Comparison of ENCODE assay signal across 24 cellular contexts in genomic region chr3:54065140-54065539, GRCh38. TPM values are rescaled to one million over a fixed set of nuclear protein-coding genes. Genes with fewer than 3 reads are reported as not detected.
A peak's percentile ranks its signal among the peaks of the same experiment; 100 is the strongest.
DNase-seq lines count a peak whose midpoint lies in the region; ATAC-seq, FAIRE-seq and TF ChIP-seq lines count a peak whose summit lies in the region.
"Had no signal": no experiment of that assay in that cellular context is flagged by ENCODE, and none has a peak within 500 bp of the region (broad histone marks: within the 10 kb centered on the region; RNA-seq: fewer than 3 reads in every experiment).

No MANE protein-coding gene starts in this region.

- H3K4me1 Mint-ChIP-seq in activated T-cell treated with anti-CD3 and anti-CD28 coated beads, Interleukin-2, amount 50 U/mL, for 24 hours (ENCODE audit: low read depth) = no peaks in the 10 kb centered on the region
- H3K4me1 Mint-ChIP-seq: CD4-positive, alpha-beta memory T cell; GM23338 had no signal

- peak in 3 of 4 donors; percentile 42 to 45 (median 45) for ATAC-seq in right lobe of liver
- ATAC-seq in HepG2 = no peak
- ATAC-seq in upper lobe of right lung = peak; percentile 35
- ATAC-seq: GM23338 had no signal

- no peak overlapping the region for H3K9ac ChIP-seq in HepG2 (ENCODE audit: insufficient read depth, low read depth, low read length)
- peak overlapping the region in 1 of 2 donors; percentile 10 for H3K9ac ChIP-seq in kidney (ENCODE audit: low read length in 2 of 2)
- H3K9ac ChIP-seq: BLaER1 had no signal

- DNase-seq in right lobe of liver (no peak), HepG2 (ENCODE audit: low spot score) (no peak), kidney (no peak), left kidney (ENCODE audit: low read depth, low spot score) (peak; percentile 64), upper lobe of right lung (no peak), germinal center (ENCODE audit: low spot score) (no peak), posterior vena cava (ENCODE audit: low spot score) (no peak)
- DNase-seq in activated T-cell treated with anti-CD3 and anti-CD28 coated beads, Interleukin-2, amount 50 U/mL, for 24 hours = no peak
- DNase-seq: 8988T; CD4-positive, alpha-beta memory T cell; DMS 273 treated with DMSO at 0.1 percent for 48 hours; DMS53; DND-41; EL; HCEC 1CT; HFFc6 had no signal

- H3K4me1 ChIP-seq in right lobe of liver (peaks cover 0 to 10% (median 1%) of the 10 kb centered on the region in 4 donors), HepG2 (ENCODE audit: insufficient read depth, low read length) (no peaks in the 10 kb centered on the region), kidney (ENCODE audit: control insufficient read depth in 1 of 2, insufficient read depth in 1 of 2, low read depth in 1 of 2, low read length in 2 of 2) (peaks cover 18 to 38% of the 10 kb centered on the region in 2 donors), upper lobe of right lung (no peaks in the 10 kb centered on the region)
- H3K4me1 ChIP-seq: BLaER1 had no signal

- BruUV-seq in HepG2 (replicated peaks; lab: Mats Ljungman, UMichigan) = no TSS peak

- H3K4me3 ChIP-seq in right lobe of liver (no peak overlapping the region), HepG2 (replicated peaks in 1 of 3; ENCODE audit: insufficient read depth in 1 of 3, low read depth in 2 of 3, low read length in 3 of 3) (no peak overlapping the region), kidney (ENCODE audit: low read length in 2 of 2) (no peak overlapping the region), upper lobe of right lung (no peak overlapping the region)
- H3K4me3 ChIP-seq: BLaER1, GM23338 had no signal

- H3K9me3 ChIP-seq in right lobe of liver (no peaks in the 10 kb centered on the region), HepG2 (ENCODE audit: low read length) (no peaks in the 10 kb centered on the region), kidney (ENCODE audit: control insufficient read depth in 1 of 2, low read length in 2 of 2) (peaks cover 0 to 6% of the 10 kb centered on the region in 2 donors), upper lobe of right lung (no peaks in the 10 kb centered on the region)

- H3K36me3 ChIP-seq in right lobe of liver (no peaks in the 10 kb centered on the region), HepG2 (replicated peaks in 1 of 2; ENCODE audit: control insufficient read depth in 1 of 2, insufficient read depth in 2 of 2, low read length in 2 of 2) (no peaks in the 10 kb centered on the region), kidney (ENCODE audit: control insufficient read depth in 1 of 2, insufficient read depth in 2 of 2, low read length in 2 of 2) (no peaks in the 10 kb centered on the region), upper lobe of right lung (no peaks in the 10 kb centered on the region)
- H3K36me3 ChIP-seq: BLaER1 had no signal

- H3K27ac ChIP-seq in right lobe of liver (no peak overlapping the region), HepG2 (ENCODE audit: extremely low read length, insufficient read depth, low read length) (no peak overlapping the region), kidney (ENCODE audit: low read depth in 2 of 2, low read length in 2 of 2) (peak overlapping the region; percentile 26 to 75), upper lobe of right lung (no peak overlapping the region)
- H3K27ac ChIP-seq: BLaER1 had no signal

- TF ChIP-seq POLR2A in right lobe of liver (IDR thresholded peaks at IDR 0.05) (no peak), HepG2 (IDR thresholded peaks at IDR 0.05; ENCODE audit: insufficient read depth in 1 of 2, low read depth in 2 of 2, low read length in 2 of 2) (no peak)

- H3K27me3 Mint-ChIP-seq in activated T-cell treated with anti-CD3 and anti-CD28 coated beads, Interleukin-2, amount 50 U/mL, for 24 hours = peaks cover 8% of the 10 kb centered on the region

- no peak overlapping the region for H2AFZ ChIP-seq in HepG2 (ENCODE audit: low read length)
- H2AFZ ChIP-seq: GM23338 had no signal

- H3K4me2 ChIP-seq in HepG2 (ENCODE audit: low read depth, low read length) = no peak overlapping the region
- H3K4me2 ChIP-seq: BLaER1, GM23338 had no signal

- WGBS in right lobe of liver (ENCODE audit: insufficient coverage, low coverage, low lambda C conversion rate, missing lambda C conversion rate) = 28% methylated on average over 4 of the region's 4 CpGs
- WGBS in HepG2 (ENCODE audit: low lambda C conversion rate) = 3% methylated on average over 4 of the region's 4 CpGs

- FAIRE-seq in HepG2 (lab: Jason Lieb, UNC) (no peak), kidney (lab: Jason Lieb, UNC) (peak; percentile 64)
- FAIRE-seq: G401.6, GM12892, GM18507, H54 had no signal

- no peak overlapping the region for H3K4me3 Mint-ChIP-seq in activated T-cell treated with anti-CD3 and anti-CD28 coated beads, Interleukin-2, amount 50 U/mL, for 24 hours
- H3K4me3 Mint-ChIP-seq: CD14-positive monocyte; CD4-positive, alpha-beta memory T cell; GM23338; HFFc6 had no signal

- intact Hi-C loops in right lobe of liver (cut with DNase I) = no loop called here
- intact Hi-C loops in HepG2 (cut with micrococcal nuclease; ENCODE audit: unreplicated experiment) = no loop called here
- intact Hi-C loops in kidney (cut with DNase I) = no loop called here
- intact Hi-C loops in upper lobe of right lung (cut with DNase I) = no loop called here
- intact Hi-C loops in posterior vena cava (cut with DNase I) = no loop called here

- in situ Hi-C loops in HepG2 (cut with HindIII; ENCODE audit: extremely low pct_ligation_motif_present, low pct_unique_long_range_greater_than_20kb) = no loop called here

- no peak overlapping the region for H3K27ac Mint-ChIP-seq in activated T-cell treated with anti-CD3 and anti-CD28 coated beads, Interleukin-2, amount 50 U/mL, for 24 hours
- H3K27ac Mint-ChIP-seq: CD14-positive monocyte; CD4-positive, alpha-beta memory T cell; GM23338; HFFc6 had no signal

- TF ChIP-seq CTCF in right lobe of liver (IDR thresholded peaks at IDR 0.05) = no peak
- no peak for TF ChIP-seq CTCF in HepG2 (CRISPR knock-in tag; IDR thresholded peaks at IDR 0.05)
- no peak for TF ChIP-seq CTCF in kidney (IDR thresholded peaks at IDR 0.05; ENCODE audit: borderline replicate concordance, extremely low read depth, insufficient read depth)
- TF ChIP-seq CTCF in upper lobe of right lung (IDR thresholded peaks at IDR 0.05) = no peak

- H4K20me1 ChIP-seq in HepG2 (ENCODE audit: insufficient read depth, low read length) = no peaks in the 10 kb centered on the region
- H4K20me1 ChIP-seq: BLaER1 had no signal

- CTCF ChIA-PET in HepG2 (lab: Yijun Ruan, JAX; ENCODE audit: low intra/inter-chr PET ratio, low total read pairs) = no interaction called here

- no peaks in the 10 kb centered on the region for H3K79me2 ChIP-seq in HepG2 (ENCODE audit: insufficient read depth, low read length)

- POLR2A ChIA-PET in HepG2 (lab: Yijun Ruan, JAX) = no interaction called here

- no peak for TF ChIP-seq RAD21 in HepG2 (CRISPR knock-in tag; IDR thresholded peaks at IDR 0.05)

- H3K36me3 Mint-ChIP-seq in activated T-cell treated with anti-CD3 and anti-CD28 coated beads, Interleukin-2, amount 50 U/mL, for 24 hours (ENCODE audit: low read depth) = no peaks in the 10 kb centered on the region
- H3K36me3 Mint-ChIP-seq: CD14-positive monocyte; CD4-positive, alpha-beta memory T cell had no signal

- H3K9me3 Mint-ChIP-seq in activated T-cell treated with anti-CD3 and anti-CD28 coated beads, Interleukin-2, amount 50 U/mL, for 24 hours = no peaks in the 10 kb centered on the region

- H3K27me3 ChIP-seq in right lobe of liver = no peaks in the 10 kb centered on the region
- peaks cover 0 to 7% of the 10 kb centered on the region in 2 experiments; a peak in 1 of 5 replicates for H3K27me3 ChIP-seq in HepG2 (ENCODE audit: control insufficient read depth in 1 of 2, insufficient read depth in 2 of 2, low read length in 2 of 2)
- H3K27me3 ChIP-seq in upper lobe of right lung = no peaks in the 10 kb centered on the region
- H3K27me3 ChIP-seq: BLaER1 had no signal

- TF ChIP-seq EP300 in HepG2 (IDR thresholded peaks at IDR 0.05; ENCODE audit: low read depth in 2 of 2, low read length in 2 of 2) = no peak
- TF ChIP-seq EP300 in HepG2 (CRISPR knock-in tag; IDR thresholded peaks at IDR 0.05; ENCODE audit: borderline replicate concordance) = no peak

RNA-seq across cellular contexts. Expression of gene CACNA2D3, which starts 57.2 kb away (rescaled TPM):
- total RNA-seq in right lobe of liver (under 1 TPM in 2 of 6 experiments, not detected in 4; 0.28 to 0.87 TPM), HepG2 (2016; rRNA removed; fragmentation: Illumina TruSeq; extraction: Trizol) (not detected in 2 replicates), kidney (11.2 TPM), upper lobe of right lung (7.3 TPM), posterior vena cava (1 to 10 TPM; 2.0 to 4.0 TPM)
- total RNA-seq in HepG2 (2016; cell fraction: cytosol; rRNA removed; fragmentation: Illumina TruSeq; extraction: Trizol; ENCODE audit: low read depth) = not detected in 2 replicates
- not detected in 2 replicates for total RNA-seq in HepG2 (2016; cell fraction: insoluble cytoplasmic fraction; rRNA removed; fragmentation: Illumina TruSeq; extraction: Trizol)
- not detected in 2 replicates for total RNA-seq in HepG2 (2016; cell fraction: membrane; rRNA removed; fragmentation: Illumina TruSeq; extraction: Trizol)
- not detected in 2 replicates for total RNA-seq in HepG2 (2016; cell fraction: nucleus; rRNA removed; fragmentation: Illumina TruSeq; extraction: Trizol)
- polyA plus RNA-seq in HepG2 (2011; rRNA removed) (0.01 TPM in 1 of 2 replicates, not detected in the other), kidney (ENCODE audit: insufficient read depth, low read depth, low replicate concordance) (5.7 TPM)
- polyA plus RNA-seq in HepG2 (2011; cell fraction: cytosol; rRNA removed) = not detected in 2 replicates
- not detected in 2 replicates for polyA plus RNA-seq in HepG2 (2011; cell fraction: nucleus; rRNA removed)
- not detected in 2 replicates for polyA plus RNA-seq in HepG2 (2012)
- not detected in 2 replicates for polyA plus RNA-seq in HepG2 (2016; cell fraction: cytosol; fragmentation: Illumina TruSeq; extraction: Trizol; ENCODE audit: low read depth)
- not detected in 2 replicates for polyA plus RNA-seq in HepG2 (2016; cell fraction: insoluble cytoplasmic fraction; fragmentation: Illumina TruSeq; extraction: Trizol; ENCODE audit: low read depth)
- not detected in 2 replicates for polyA plus RNA-seq in HepG2 (2016; cell fraction: membrane; fragmentation: Illumina TruSeq; extraction: Trizol; ENCODE audit: low read depth)
- not detected in 2 replicates for polyA plus RNA-seq in HepG2 (2016; cell fraction: nucleus; fragmentation: Illumina TruSeq; extraction: Trizol; ENCODE audit: insufficient read depth, low read depth)
- 8.9 TPM in 1 of 2 replicates, not detected in the other for polyA minus RNA-seq in HepG2 (2011; rRNA and poly(A)+ RNA removed; ENCODE audit: low replicate concordance)
- polyA minus RNA-seq in HepG2 (2011; cell fraction: cytosol; rRNA and poly(A)+ RNA removed) = not detected in 2 replicates
- not detected in 2 replicates for polyA minus RNA-seq in HepG2 (2011; cell fraction: nucleus; rRNA and poly(A)+ RNA removed)
- total RNA-seq: A673; CD4-positive, alpha-beta memory T cell had no signal
- polyA plus RNA-seq: CD4-positive, alpha-beta memory T cell had no signal

Comparison
In these comparisons a context has a peak if more than half of its experiments do, and no peak if none do; other contexts are left out.
1. H3K27ac ChIP-seq: peak in kidney (2 of 2); none in right lobe of liver (0 of 3), HepG2 (single experiment) and upper lobe of right lung (single experiment).